ENCODE assay signal across 1 cellular context in genomic region chr17:77995146-77995852, GRCh38.
TF ChIP-seq lines count a peak whose summit lies in the region.

No MANE protein-coding gene starts in this region.

TF ChIP-seq in GM23338, 12 proteins besides CTCF, POLR2A, EP300 and RAD21 (continued from another document):
- TF ChIP-seq ZNF462 (CRISPR knock-in tag; IDR thresholded peaks at IDR 0.05): no peak
- TF ChIP-seq ZNF331 (CRISPR knock-in tag; IDR thresholded peaks at IDR 0.05; ENCODE audit: low read depth): no peak
- TF ChIP-seq CREB1 (CRISPR knock-in tag; IDR thresholded peaks at IDR 0.05; ENCODE audit: low read depth): no peak
- TF ChIP-seq NANOG (IDR thresholded peaks at IDR 0.05; ENCODE audit: borderline replicate concordance): no peak
- no peak for TF ChIP-seq EZH2phosphoT487 (IDR thresholded peaks at IDR 0.05; ENCODE audit: unreplicated experiment)
- TF ChIP-seq, protein P1, sequence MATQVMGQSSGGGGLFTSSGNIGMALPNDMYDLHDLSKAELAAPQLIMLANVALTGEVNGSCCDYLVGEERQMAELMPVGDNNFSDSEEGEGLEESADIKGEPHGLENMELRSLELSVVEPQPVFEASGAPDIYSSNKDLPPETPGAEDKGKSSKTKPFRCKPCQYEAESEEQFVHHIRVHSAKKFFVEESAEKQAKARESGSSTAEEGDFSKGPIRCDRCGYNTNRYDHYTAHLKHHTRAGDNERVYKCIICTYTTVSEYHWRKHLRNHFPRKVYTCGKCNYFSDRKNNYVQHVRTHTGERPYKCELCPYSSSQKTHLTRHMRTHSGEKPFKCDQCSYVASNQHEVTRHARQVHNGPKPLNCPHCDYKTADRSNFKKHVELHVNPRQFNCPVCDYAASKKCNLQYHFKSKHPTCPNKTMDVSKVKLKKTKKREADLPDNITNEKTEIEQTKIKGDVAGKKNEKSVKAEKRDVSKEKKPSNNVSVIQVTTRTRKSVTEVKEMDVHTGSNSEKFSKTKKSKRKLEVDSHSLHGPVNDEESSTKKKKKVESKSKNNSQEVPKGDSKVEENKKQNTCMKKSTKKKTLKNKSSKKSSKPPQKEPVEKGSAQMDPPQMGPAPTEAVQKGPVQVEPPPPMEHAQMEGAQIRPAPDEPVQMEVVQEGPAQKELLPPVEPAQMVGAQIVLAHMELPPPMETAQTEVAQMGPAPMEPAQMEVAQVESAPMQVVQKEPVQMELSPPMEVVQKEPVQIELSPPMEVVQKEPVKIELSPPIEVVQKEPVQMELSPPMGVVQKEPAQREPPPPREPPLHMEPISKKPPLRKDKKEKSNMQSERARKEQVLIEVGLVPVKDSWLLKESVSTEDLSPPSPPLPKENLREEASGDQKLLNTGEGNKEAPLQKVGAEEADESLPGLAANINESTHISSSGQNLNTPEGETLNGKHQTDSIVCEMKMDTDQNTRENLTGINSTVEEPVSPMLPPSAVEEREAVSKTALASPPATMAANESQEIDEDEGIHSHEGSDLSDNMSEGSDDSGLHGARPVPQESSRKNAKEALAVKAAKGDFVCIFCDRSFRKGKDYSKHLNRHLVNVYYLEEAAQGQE (IDR thresholded peaks at IDR 0.05; ENCODE audit: unreplicated experiment): no peak
